18 cellular contexts compared by ENCODE assay signal in genomic region chr2:73223821-73224220, GRCh38. TPM values are rescaled to one million over a fixed set of nuclear protein-coding genes. Genes with fewer than 3 reads are reported as not detected.
DNase-seq lines count a peak whose midpoint lies in the region; ATAC-seq and TF ChIP-seq lines count a peak whose summit lies in the region.
"Had no signal": no experiment of that assay in that cellular context is flagged by ENCODE, and none has a peak within 500 bp of the region (broad histone marks: within the 10 kb centered on the region; RNA-seq: fewer than 3 reads in every experiment).

No MANE protein-coding gene starts in this region.

- H3K36me3 ChIP-seq in PC-9 (ENCODE audit: low read depth), result peaks cover 30% of the 10 kb centered on the region

- peaks cover 5% of the 10 kb centered on the region for H4K20me1 ChIP-seq in PC-9 (ENCODE audit: insufficient read depth)

- H3K4me3 ChIP-seq in PC-9, result no peak overlapping the region
- H3K4me3 ChIP-seq: BLaER1 had no signal

- H3K9me2 ChIP-seq in PC-9 (ENCODE audit: insufficient read depth), result no peaks in the 10 kb centered on the region

- peak; percentile 18 for ATAC-seq in stimulated activated naive CD8-positive, alpha-beta T cell treated with anti-CD3 and anti-CD28 coated beads, Interleukin-15, amount 100 ng/mL, for 72 hours
- ATAC-seq in stimulated activated naive CD8-positive, alpha-beta T cell treated with anti-CD3 and anti-CD28 coated beads, Interleukin-15, Interleukin-2, amounts not matched to agents 100 U/mL and 50 U/mL, for 24 hours, result no peak
- ATAC-seq in memory B cell (ENCODE audit: low read depth) (no peak), HG02938 (IDR thresholded peaks at IDR 0.05; ENCODE audit: unreplicated experiment) (no peak)

- H3K27ac Mint-ChIP-seq in stimulated activated naive CD8-positive, alpha-beta T cell treated with anti-CD3 and anti-CD28 coated beads, Interleukin-15, amount 100 ng/mL, for 72 hours, result peak overlapping the region; percentile 36 to 73
- peak overlapping the region; percentile 19 for H3K27ac Mint-ChIP-seq in memory B cell
- H3K27ac Mint-ChIP-seq: H9 had no signal

- TF ChIP-seq CTCF in PC-9 (conservative IDR thresholded peaks at IDR 0.05), result no peak

- peaks cover 2% of the 10 kb centered on the region for H3K79me2 ChIP-seq in PC-9 (ENCODE audit: low read depth)

- no peak overlapping the region for H3K4me2 ChIP-seq in PC-9

- no peaks in the 10 kb centered on the region for H3K4me1 ChIP-seq in PC-9 (replicated peaks; ENCODE audit: insufficient read depth)
- H3K4me1 ChIP-seq: Caco-2 had no signal

- H3F3A ChIP-seq in PC-9 (ENCODE audit: insufficient read depth, low read depth), result no peaks in the 10 kb centered on the region

- POLR2A ChIA-PET in PC-9 (lab: Charles Lee; ENCODE audit: unreplicated experiment), result interaction anchor here (0.7 kb wide), 1 partner anchor 272 kb away, joined by 6 read pairs; no protein-coding TSS in a partner anchor

- no peaks in the 10 kb centered on the region for H3K27me3 ChIP-seq in PC-9 (ENCODE audit: insufficient read depth, low read depth)
- H3K27me3 ChIP-seq: BLaER1 had no signal

- intact Hi-C loops in PC-9 (cut with micrococcal nuclease; ENCODE audit: unreplicated experiment), result no loop called here

- BruUV-seq in PC-9 (replicated peaks; lab: Mats Ljungman, UMichigan), result no TSS peak

- no peaks in the 10 kb centered on the region for H3K9me3 Mint-ChIP-seq in stimulated activated naive CD8-positive, alpha-beta T cell treated with anti-CD3 and anti-CD28 coated beads, Interleukin-15, amount 100 ng/mL, for 72 hours
- H3K9me3 Mint-ChIP-seq in memory B cell, result no peaks in the 10 kb centered on the region
- H3K9me3 Mint-ChIP-seq: CD8-positive, alpha-beta memory T cell; H9 had no signal

- no peaks in the 10 kb centered on the region for H3K9me3 ChIP-seq in PC-9 (ENCODE audit: insufficient read depth, low read depth)
- H3K9me3 ChIP-seq: BLaER1, Caco-2 had no signal

- peaks cover 11% of the 10 kb centered on the region for H3K36me3 Mint-ChIP-seq in memory B cell

- no peaks in the 10 kb centered on the region for H3K27me3 Mint-ChIP-seq in stimulated activated naive CD8-positive, alpha-beta T cell treated with anti-CD3 and anti-CD28 coated beads, Interleukin-15, amount 100 ng/mL, for 72 hours
- no peaks in the 10 kb centered on the region for H3K27me3 Mint-ChIP-seq in memory B cell
- H3K27me3 Mint-ChIP-seq: CD8-positive, alpha-beta memory T cell had no signal

- no peak overlapping the region for H3K4me3 Mint-ChIP-seq in stimulated activated naive CD8-positive, alpha-beta T cell treated with anti-CD3 and anti-CD28 coated beads, Interleukin-15, amount 100 ng/mL, for 72 hours
- H3K4me3 Mint-ChIP-seq in memory B cell, result no peak overlapping the region
- H3K4me3 Mint-ChIP-seq: CD8-positive, alpha-beta memory T cell; H9 had no signal

- H2AFZ ChIP-seq in PC-9, result no peak overlapping the region

- DNase-seq in activated effector memory CD4-positive, alpha-beta T cell treated with anti-CD3 and anti-CD28 coated beads, Interleukin-2, amount 50 U/mL, for 16 hours, result peak; percentile 36
- DNase-seq in activated effector memory CD4-positive, alpha-beta T cell treated with Interleukin-2 at 50 U/mL for 16 hours, result no peak
- no peak for DNase-seq in stimulated activated naive CD8-positive, alpha-beta T cell treated with anti-CD3 and anti-CD28 coated beads, Interleukin-15, amount 100 ng/mL, for 72 hours
- DNase-seq in stimulated activated naive CD8-positive, alpha-beta T cell treated with anti-CD3 and anti-CD28 coated beads, Interleukin-15, Interleukin-2, amounts not matched to agents 100 U/mL and 50 U/mL, for 24 hours, result no peak
- DNase-seq in memory B cell (ENCODE audit: low spot score in 2 of 2), result no peak
- no peak for DNase-seq in glomerular visceral epithelial cell (ENCODE audit: extremely low spot score)
- no peak for DNase-seq in PC-9
- DNase-seq: 8988T; AML-193; Caco-2; CD8-positive, alpha-beta memory T cell; DND-41; GDM1; GOT3; H9 had no signal

- CTCF ChIA-PET in PC-9 (lab: Charles Lee), result no interaction called here

- no peak overlapping the region for H3K27ac ChIP-seq in PC-9
- H3K27ac ChIP-seq: BLaER1, HL-60 had no signal

- H3K4me1 Mint-ChIP-seq in stimulated activated naive CD8-positive, alpha-beta T cell treated with anti-CD3 and anti-CD28 coated beads, Interleukin-15, amount 100 ng/mL, for 72 hours, result peaks cover 42% of the 10 kb centered on the region
- no peaks in the 10 kb centered on the region for H3K4me1 Mint-ChIP-seq in memory B cell
- H3K4me1 Mint-ChIP-seq: CD8-positive, alpha-beta memory T cell; H9 had no signal

RNA-seq across cellular contexts. Expression of gene PRADC1, which starts 9.2 kb away (rescaled TPM):
- 8.9 and 9.4 TPM in 2 replicates for total RNA-seq in PC-9 (2021)

RNA-seq across cellular contexts. Expression of gene SMYD5, which starts 9.8 kb away (rescaled TPM):
- total RNA-seq in PC-9 (2021), result 28.3 and 32.0 TPM in 2 replicates

RNA-seq across cellular contexts. Expression of gene CCT7, which starts 10.3 kb away (rescaled TPM):
- total RNA-seq in PC-9 (2021), result 295 and 319 TPM in 2 replicates

RNA-seq across cellular contexts. Expression of gene NOTO, which starts 21.4 kb away (rescaled TPM):
- total RNA-seq in PC-9 (2021), result not detected in 2 replicates
- total RNA-seq: Caco-2; CD8-positive, alpha-beta memory T cell had no signal
